In the genomic region with DNA sequence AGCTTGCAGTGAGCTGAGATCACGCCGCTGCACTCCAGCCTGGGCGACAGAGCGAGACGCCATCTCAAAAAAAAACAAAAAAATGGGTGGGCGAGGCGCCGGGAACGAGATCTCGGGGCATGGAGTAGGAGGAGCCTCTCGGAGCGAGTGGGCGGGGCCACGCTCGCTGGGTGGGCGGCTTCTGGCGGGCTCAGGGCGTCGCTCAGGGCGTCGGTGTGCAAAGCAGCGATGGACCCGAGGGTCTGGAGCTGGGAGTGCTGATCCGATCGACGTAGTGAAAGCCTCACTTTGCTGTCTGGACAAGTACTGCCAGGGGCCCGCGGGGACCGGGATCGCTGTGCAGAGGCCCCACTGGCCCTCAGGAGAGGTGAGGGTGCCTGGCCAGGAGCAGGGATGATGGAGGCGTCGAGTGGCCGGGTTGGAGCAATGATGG, we compare ENCODE assay signal across 1 cellular context.
TF ChIP-seq lines count a peak whose summit lies in the region.

No MANE protein-coding gene starts in this region.

TF ChIP-seq in IMR-90, 13 proteins besides CTCF, POLR2A, EP300 and RAD21:
- TF ChIP-seq, protein P1, sequence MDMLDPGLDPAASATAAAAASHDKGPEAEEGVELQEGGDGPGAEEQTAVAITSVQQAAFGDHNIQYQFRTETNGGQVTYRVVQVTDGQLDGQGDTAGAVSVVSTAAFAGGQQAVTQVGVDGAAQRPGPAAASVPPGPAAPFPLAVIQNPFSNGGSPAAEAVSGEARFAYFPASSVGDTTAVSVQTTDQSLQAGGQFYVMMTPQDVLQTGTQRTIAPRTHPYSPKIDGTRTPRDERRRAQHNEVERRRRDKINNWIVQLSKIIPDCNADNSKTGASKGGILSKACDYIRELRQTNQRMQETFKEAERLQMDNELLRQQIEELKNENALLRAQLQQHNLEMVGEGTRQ (IDR thresholded peaks at IDR 0.05; ENCODE audit: low read depth, low read length), result no peak
- TF ChIP-seq RFX5 (IDR thresholded peaks at IDR 0.05; ENCODE audit: low read depth, low read length), result no peak
- no peak for TF ChIP-seq MAZ (IDR thresholded peaks at IDR 0.05; ENCODE audit: borderline replicate concordance, low read depth, low read length)
- TF ChIP-seq RCOR1 (IDR thresholded peaks at IDR 0.05; ENCODE audit: insufficient replicate concordance, low read length), result no peak
- no peak for TF ChIP-seq NFE2L2 (IDR thresholded peaks at IDR 0.05; ENCODE audit: low read depth, low read length)
- TF ChIP-seq FOS (IDR thresholded peaks at IDR 0.05; ENCODE audit: low read depth, low read length), result no peak
- TF ChIP-seq BHLHE40 (IDR thresholded peaks at IDR 0.05; ENCODE audit: low read depth, low read length), result no peak
- no peak for TF ChIP-seq MXI1 (IDR thresholded peaks at IDR 0.05; ENCODE audit: borderline replicate concordance, low read depth, low read length)
- TF ChIP-seq CHD1 (IDR thresholded peaks at IDR 0.05; ENCODE audit: low read depth, low read length), result no peak
- no peak for TF ChIP-seq MAFK (IDR thresholded peaks at IDR 0.05; ENCODE audit: low read depth, low read length)
- TF ChIP-seq SMC3 (IDR thresholded peaks at IDR 0.05; ENCODE audit: low read depth, low read length), result no peak
- TF ChIP-seq, protein P2, sequence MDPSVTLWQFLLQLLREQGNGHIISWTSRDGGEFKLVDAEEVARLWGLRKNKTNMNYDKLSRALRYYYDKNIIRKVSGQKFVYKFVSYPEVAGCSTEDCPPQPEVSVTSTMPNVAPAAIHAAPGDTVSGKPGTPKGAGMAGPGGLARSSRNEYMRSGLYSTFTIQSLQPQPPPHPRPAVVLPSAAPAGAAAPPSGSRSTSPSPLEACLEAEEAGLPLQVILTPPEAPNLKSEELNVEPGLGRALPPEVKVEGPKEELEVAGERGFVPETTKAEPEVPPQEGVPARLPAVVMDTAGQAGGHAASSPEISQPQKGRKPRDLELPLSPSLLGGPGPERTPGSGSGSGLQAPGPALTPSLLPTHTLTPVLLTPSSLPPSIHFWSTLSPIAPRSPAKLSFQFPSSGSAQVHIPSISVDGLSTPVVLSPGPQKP (IDR thresholded peaks at IDR 0.05; ENCODE audit: borderline replicate concordance, low read depth, low read length), result no peak
- no peak for TF ChIP-seq CEBPB (IDR thresholded peaks at IDR 0.05; ENCODE audit: low read depth, low read length)
